1 cellular context compared by ENCODE assay signal in genomic region chr11:94933225-94934130, GRCh38.
A peak's percentile ranks its signal among the peaks of the same experiment; 100 is the strongest.
TF ChIP-seq lines count a peak whose summit lies in the region.

No MANE protein-coding gene starts in this region.

TF ChIP-seq in SK-N-SH, 30 proteins besides CTCF, POLR2A, EP300 and RAD21 (continued from another document):
- no peak for TF ChIP-seq USF2 (IDR thresholded peaks at IDR 0.05; ENCODE audit: borderline replicate concordance, low read depth, low read length)
- TF ChIP-seq FOXJ3 (CRISPR knock-in tag; IDR thresholded peaks at IDR 0.05): no peak
- TF ChIP-seq PBX3 (IDR thresholded peaks at IDR 0.05): peak; percentile 85
- no peak for TF ChIP-seq USF1 (IDR thresholded peaks at IDR 0.05; ENCODE audit: borderline replicate concordance, low read depth)
- TF ChIP-seq RFX5 (IDR thresholded peaks at IDR 0.05; ENCODE audit: low read length): no peak
- peak; percentile 63 for TF ChIP-seq MAX (IDR thresholded peaks at IDR 0.05; ENCODE audit: low read depth)
- TF ChIP-seq SMC3 (IDR thresholded peaks at IDR 0.05; ENCODE audit: low read depth, low read length): no peak
- no peak for TF ChIP-seq NRF1 (IDR thresholded peaks at IDR 0.05; ENCODE audit: low read depth, low read length)
- no peak for TF ChIP-seq CHD2 (IDR thresholded peaks at IDR 0.05; ENCODE audit: low read length, partially characterized antibody)
- TF ChIP-seq IRF3 (IDR thresholded peaks at IDR 0.05; ENCODE audit: low read depth, low read length): no peak
- TF ChIP-seq JUND (IDR thresholded peaks at IDR 0.05): peak; percentile 93
- no peak for TF ChIP-seq GABPA (IDR thresholded peaks at IDR 0.05; ENCODE audit: low read depth)
- no peak for TF ChIP-seq RCOR1 (IDR thresholded peaks at IDR 0.05; ENCODE audit: low read length)
